Comparison of ENCODE assay signal across 13 cellular contexts in the genomic region with DNA sequence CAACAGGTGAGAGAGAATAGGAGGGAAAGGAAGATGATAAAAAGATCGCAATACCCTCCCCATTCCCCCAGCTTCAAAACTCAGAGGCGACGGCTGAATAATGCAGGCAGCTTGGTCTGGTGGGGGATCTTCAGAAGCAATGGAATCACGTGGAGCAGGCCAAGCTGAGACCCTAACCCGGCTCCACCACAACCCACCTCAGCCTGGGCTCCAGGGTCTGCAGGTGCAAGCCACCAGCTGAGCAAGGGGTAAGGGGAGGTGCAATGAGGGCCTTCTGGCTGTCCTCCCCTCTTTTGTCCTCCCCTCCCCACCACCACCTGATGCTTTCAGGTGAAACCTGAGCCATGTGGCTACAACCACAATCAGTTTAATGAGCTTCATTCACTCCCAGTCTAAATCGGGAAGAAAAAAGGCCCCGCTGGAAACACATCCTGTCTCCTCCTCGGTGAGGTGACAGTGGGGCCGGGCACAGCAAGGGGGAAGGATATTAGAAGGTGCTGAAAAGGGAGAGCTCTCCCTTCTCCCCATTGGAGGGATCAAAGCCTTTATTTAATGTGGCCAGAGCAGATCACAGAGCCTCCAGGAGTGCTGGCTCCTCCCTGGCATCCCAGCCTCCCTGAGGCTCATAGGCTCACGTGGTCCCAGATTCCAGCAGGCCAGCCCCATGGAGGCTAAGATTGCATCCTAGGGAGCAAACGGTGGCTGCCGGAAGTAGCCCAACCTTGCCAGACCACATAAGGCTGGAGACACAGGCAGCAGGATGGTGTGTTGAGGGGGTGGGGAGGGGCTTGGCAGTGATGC.
DNase-seq lines count a peak whose midpoint lies in the region; ATAC-seq lines count a peak whose summit lies in the region.
"Had no signal": no experiment of that assay in that cellular context is flagged by ENCODE, and none has a peak within 500 bp of the region (broad histone marks: within the 10 kb centered on the region; RNA-seq: fewer than 3 reads in every experiment).

No MANE protein-coding gene starts in this region.

- H3K9me3 Mint-ChIP-seq in activated naive CD4-positive, alpha-beta T cell treated with anti-CD3 and anti-CD28 coated beads, Interleukin-2, amount 50 U/mL, for 72 hours, result no peaks in the 10 kb centered on the region

- no peak overlapping the region for H3K27ac Mint-ChIP-seq in activated naive CD4-positive, alpha-beta T cell treated with anti-CD3 and anti-CD28 coated beads, Interleukin-2, amount 50 U/mL, for 72 hours
- H3K27ac Mint-ChIP-seq: naive thymus-derived CD4-positive, alpha-beta T cell had no signal

- ATAC-seq in GM19328 (IDR thresholded peaks at IDR 0.05; ENCODE audit: unreplicated experiment) (no peak), HG02610 (IDR thresholded peaks at IDR 0.05; ENCODE audit: unreplicated experiment) (no peak)
- ATAC-seq in activated naive CD4-positive, alpha-beta T cell treated with anti-CD3 and anti-CD28 coated beads, Interleukin-2, amount 50 U/mL, for 72 hours, result no peak
- ATAC-seq: naive thymus-derived CD4-positive, alpha-beta T cell had no signal

- no peaks in the 10 kb centered on the region for H3K36me3 Mint-ChIP-seq in activated naive CD4-positive, alpha-beta T cell treated with anti-CD3 and anti-CD28 coated beads, Interleukin-2, amount 50 U/mL, for 72 hours
- H3K36me3 Mint-ChIP-seq: naive thymus-derived CD4-positive, alpha-beta T cell had no signal

- DNase-seq in DMS153 (lab: John Stamatoyannopoulos, UW) (peak; percentile 85), LoVo (ENCODE audit: low spot score) (peak; percentile 34), NCI-H2171 treated with DMSO at 0.1 percent for 48 hours (lab: John Stamatoyannopoulos, UW) (peak; percentile 81), iPS DF 4.7 (ENCODE audit: extremely low read depth, low spot score) (peak; percentile 30), UCSD-AML1 (lab: John Stamatoyannopoulos, UW; ENCODE audit: unreplicated experiment) (no peak)
- DNase-seq in activated naive CD4-positive, alpha-beta T cell treated with anti-CD3 and anti-CD28 coated beads, Interleukin-2, amount 50 U/mL, for 72 hours (ENCODE audit: low spot score in 2 of 2), result no peak
- DNase-seq: activated CD4-positive, alpha-beta T cell treated with anti-CD3 and anti-CD28 coated beads, Interleukin-2, amount 50 U/mL, for 48 hours; activated gamma-delta T cell treated with Interleukin-2 at 50 U/mL for 16 hours; MV-4-11; naive thymus-derived CD4-positive, alpha-beta T cell; PC-9 had no signal

Comparison
In these comparisons a context has a peak if more than half of its experiments do, and no peak if none do; other contexts are left out.
1. DNase-seq: peak in DMS153 (single experiment), LoVo (single experiment), NCI-H2171 treated with DMSO at 0.1 percent for 48 hours (single experiment) and iPS DF 4.7 (single experiment); none in UCSD-AML1 (single experiment) and activated naive CD4-positive, alpha-beta T cell treated with anti-CD3 and anti-CD28 coated beads, Interleukin-2, amount 50 U/mL, for 72 hours (0 of 2).